ENCODE assay signal across 23 cellular contexts in genomic region chr9:128024761-128025308, GRCh38. TPM values are rescaled to one million over a fixed set of nuclear protein-coding genes. Genes with fewer than 3 reads are reported as not detected.
DNase-seq lines count a peak whose midpoint lies in the region; ATAC-seq and TF ChIP-seq lines count a peak whose summit lies in the region.
"Had no signal": no experiment of that assay in that cellular context is flagged by ENCODE, and none has a peak within 500 bp of the region (broad histone marks: within the 10 kb centered on the region; RNA-seq: fewer than 3 reads in every experiment).

No MANE protein-coding gene starts in this region.

- POLR2A ChIA-PET in activated CD4-positive, alpha-beta T cell treated with anti-CD3 and anti-CD28 coated beads, Interleukin-2, amount 10 ng/mL, durations not matched to agents 7 days and 5 days (lab: Charles Lee) = interaction anchor here (0.6 kb wide), 1 partner anchor 19 kb away, joined by 4 read pairs; no protein-coding TSS in a partner anchor

- peaks cover 89% of the 10 kb centered on the region for H3K4me1 Mint-ChIP-seq in activated CD4-positive, alpha-beta T cell treated with anti-CD3 and anti-CD28 coated beads, Interleukin-2, amount 10 ng/mL, durations not matched to agents 7 days and 5 days
- peaks cover 88% of the 10 kb centered on the region for H3K4me1 Mint-ChIP-seq in activated naive CD8-positive, alpha-beta T cell (ENCODE audit: low read depth)
- peaks cover 39 to 61% of the 10 kb centered on the region in 2 donors for H3K4me1 Mint-ChIP-seq in natural killer cell

- H3K36me3 Mint-ChIP-seq in activated CD4-positive, alpha-beta T cell treated with anti-CD3 and anti-CD28 coated beads, Interleukin-2, amount 10 ng/mL, durations not matched to agents 7 days and 5 days (ENCODE audit: low read depth) = peaks cover 5% of the 10 kb centered on the region
- H3K36me3 Mint-ChIP-seq in activated naive CD8-positive, alpha-beta T cell = no peaks in the 10 kb centered on the region
- H3K36me3 Mint-ChIP-seq in natural killer cell = no peaks in the 10 kb centered on the region
- H3K36me3 Mint-ChIP-seq: brain had no signal

- no peaks in the 10 kb centered on the region for H3K27me3 Mint-ChIP-seq in activated CD4-positive, alpha-beta T cell treated with anti-CD3 and anti-CD28 coated beads, Interleukin-2, amount 10 ng/mL, durations not matched to agents 7 days and 5 days
- H3K27me3 Mint-ChIP-seq in activated naive CD8-positive, alpha-beta T cell = no peaks in the 10 kb centered on the region
- H3K27me3 Mint-ChIP-seq in natural killer cell (ENCODE audit: low read depth in 2 of 2) = no peaks in the 10 kb centered on the region

- CTCF ChIA-PET in activated CD4-positive, alpha-beta T cell treated with anti-CD3 and anti-CD28 coated beads, Interleukin-2, amount 10 ng/mL, durations not matched to agents 7 days and 5 days (lab: Charles Lee) = interaction anchor here (0.9 to 3.0 kb wide), 9 partner anchors 9 to 81 kb away, joined by 3 to 20 read pairs (median 3); no protein-coding TSS in a partner anchor

- peak overlapping the region; percentile 98 for H3K27ac Mint-ChIP-seq in activated CD4-positive, alpha-beta T cell treated with anti-CD3 and anti-CD28 coated beads, Interleukin-2, amount 10 ng/mL, durations not matched to agents 7 days and 5 days
- peak overlapping the region; percentile 97 for H3K27ac Mint-ChIP-seq in activated naive CD8-positive, alpha-beta T cell
- H3K27ac Mint-ChIP-seq in natural killer cell = peak overlapping the region; percentile 95

- H3K9me3 Mint-ChIP-seq in activated CD4-positive, alpha-beta T cell treated with anti-CD3 and anti-CD28 coated beads, Interleukin-2, amount 10 ng/mL, durations not matched to agents 7 days and 5 days = no peaks in the 10 kb centered on the region
- no peaks in the 10 kb centered on the region for H3K9me3 Mint-ChIP-seq in activated naive CD8-positive, alpha-beta T cell (ENCODE audit: low read depth)
- no peaks in the 10 kb centered on the region for H3K9me3 Mint-ChIP-seq in natural killer cell
- H3K9me3 Mint-ChIP-seq: brain, neural crest cell had no signal

- no peak for TF ChIP-seq CTCF in natural killer cell (IDR thresholded peaks at IDR 0.05)
- no peak for TF ChIP-seq CTCF in GM10266 (IDR thresholded peaks at IDR 0.05; ENCODE audit: control insufficient read depth, insufficient read depth, low read depth, missing control alignments)

- H3K4me3 Mint-ChIP-seq in activated CD4-positive, alpha-beta T cell treated with anti-CD3 and anti-CD28 coated beads, Interleukin-2, amount 10 ng/mL, durations not matched to agents 7 days and 5 days = peak overlapping the region; percentile 81
- H3K4me3 Mint-ChIP-seq in activated naive CD8-positive, alpha-beta T cell = peak overlapping the region; percentile 49
- peak overlapping the region; percentile 73 for H3K4me3 Mint-ChIP-seq in natural killer cell
- H3K4me3 Mint-ChIP-seq: brain, neural crest cell had no signal

- intact Hi-C loops in natural killer cell (cut with micrococcal nuclease) = no loop called here

- no peak for ATAC-seq in natural killer cell
- ATAC-seq: psoas muscle had no signal

- no peaks in the 10 kb centered on the region for H3K9me3 ChIP-seq in KOPT-K1 (ENCODE audit: insufficient read depth, low read length, poor library complexity, severe bottlenecking)
- H3K9me3 ChIP-seq: psoas muscle, testis had no signal

- peak overlapping the region; percentile 77 for H3K27ac ChIP-seq in KOPT-K1 (ENCODE audit: low read depth, low read length, poor library complexity, severe bottlenecking)
- H3K27ac ChIP-seq: psoas muscle, RWPE1, testis had no signal

- peak; percentile 37 for DNase-seq in activated CD4-positive, alpha-beta T cell treated with anti-CD3 and anti-CD28 coated beads, Interleukin-2, amount 10 ng/mL, durations not matched to agents 7 days and 5 days
- DNase-seq in activated CD4-positive, alpha-beta T cell treated with anti-CD3 and anti-CD28 coated beads for 1 hour = no peak
- DNase-seq in natural killer cell = no peak
- DNase-seq in NCI-H1694 (lab: John Stamatoyannopoulos, UW) = no peak
- no peak for DNase-seq in hepatic stellate cell (ENCODE audit: low spot score)
- no peak for DNase-seq in GM10266 (ENCODE audit: extremely low spot score)
- DNase-seq: C1 segment of cervical spinal cord; cortex of kidney; DMS79; hypothalamus; mesendoderm; MM.1S; NCI-H1694 treated with DMSO at 0.1 percent for 48 hours; NCI-H2227 treated with DMSO at 0.1 percent for 48 hours; psoas muscle; small intestine; stimulated activated CD4-positive, alpha-beta T cell treated with anti-CD3 and anti-CD28 coated beads, Interleukin-4, amount 100 ng/mL, for 24 hours; testis had no signal

- no peaks in the 10 kb centered on the region for H3K36me3 ChIP-seq in KOPT-K1 (ENCODE audit: insufficient read depth, low read length)

RNA-seq across cellular contexts. Expression of gene NAIF1, which starts 42.3 kb away (rescaled TPM):
- total RNA-seq in activated CD4-positive, alpha-beta T cell treated with anti-CD3 and anti-CD28 coated beads, Interleukin-2, amount 10 ng/mL, durations not matched to agents 7 days and 5 days = 10 to 100 TPM; 13.9 to 14.2 TPM
- total RNA-seq in natural killer cell = 10 to 100 TPM; 11.9 to 12.6 (median 12.1) TPM

RNA-seq across cellular contexts. Expression of gene SLC25A25, which starts 43.2 kb away (rescaled TPM):
- 10 to 100 TPM; 14.6 to 18.4 TPM for total RNA-seq in activated CD4-positive, alpha-beta T cell treated with anti-CD3 and anti-CD28 coated beads, Interleukin-2, amount 10 ng/mL, durations not matched to agents 7 days and 5 days
- 10 to 100 TPM; 16.8 to 19.1 (median 18.9) TPM for total RNA-seq in natural killer cell

RNA-seq across cellular contexts. Expression of gene EEIG1, which starts 44.0 kb away (rescaled TPM):
- 100 to 1,000 TPM; 412 to 477 TPM for total RNA-seq in activated CD4-positive, alpha-beta T cell treated with anti-CD3 and anti-CD28 coated beads, Interleukin-2, amount 10 ng/mL, durations not matched to agents 7 days and 5 days
- total RNA-seq in natural killer cell = 10 to 100 TPM; 10.3 to 36.0 (median 28.2) TPM

Comparison
In these comparisons a context has a peak if more than half of its experiments do, and no peak if none do; other contexts are left out.
1. RNA of gene EEIG1, which starts 44.0 kb away (total RNA-seq): 412 to 477 TPM in activated CD4-positive, alpha-beta T cell treated with anti-CD3 and anti-CD28 coated beads, Interleukin-2, amount 10 ng/mL, durations not matched to agents 7 days and 5 days; 10.3 to 36.0 TPM in natural killer cell; every median in the first group is over 10 times any median in the second.
2. Peak in every context shown above with its lines, with median percentiles within 50 percentile points of each other: H3K27ac Mint-ChIP-seq and H3K4me3 Mint-ChIP-seq.